In the genomic region with DNA sequence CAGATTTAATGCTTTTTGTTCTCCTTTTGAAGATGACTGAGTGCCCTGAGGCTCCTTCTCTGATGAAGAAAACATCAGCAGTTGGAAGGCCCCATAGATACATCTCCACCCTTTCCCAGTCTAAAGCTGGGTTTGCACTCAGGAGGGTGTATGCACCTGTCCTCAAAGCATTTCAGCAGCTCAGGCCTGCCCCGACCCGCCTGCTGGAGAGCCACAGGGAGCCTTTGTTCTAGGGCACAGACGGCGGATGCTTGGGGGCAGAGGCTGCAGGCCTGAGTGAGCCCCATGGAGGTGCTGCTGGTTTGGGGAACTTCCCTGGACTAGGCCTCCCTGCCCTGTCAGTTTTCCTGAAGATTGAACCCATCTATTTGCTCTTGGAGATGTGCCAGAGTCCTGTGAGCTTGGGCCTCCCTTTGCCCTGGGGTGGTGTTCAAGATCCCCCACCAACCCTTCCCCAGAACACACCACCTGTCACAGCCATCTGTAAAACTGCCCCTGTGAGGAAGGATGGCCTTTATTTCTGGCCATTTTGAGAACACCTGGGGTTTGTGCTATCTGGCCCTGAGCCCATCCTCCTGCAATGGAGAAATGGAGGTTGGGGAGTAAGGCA, we compare ENCODE assay signal across 19 cellular contexts.
DNase-seq lines count a peak whose midpoint lies in the region; ATAC-seq and TF ChIP-seq lines count a peak whose summit lies in the region.
"Had no signal": no experiment of that assay in that cellular context is flagged by ENCODE, and none has a peak within 500 bp of the region (broad histone marks: within the 10 kb centered on the region; RNA-seq: fewer than 3 reads in every experiment).

No MANE protein-coding gene starts in this region.

- no peak overlapping the region for H3K4me3 Mint-ChIP-seq in endodermal cell
- H3K4me3 Mint-ChIP-seq: activated naive CD4-positive, alpha-beta T cell treated with anti-CD3 and anti-CD28 coated beads, Interleukin-2, amount 50 U/mL, for 24 hours had no signal

- H3K36me3 Mint-ChIP-seq in endodermal cell (ENCODE audit: low read depth): no peaks in the 10 kb centered on the region
- H3K36me3 Mint-ChIP-seq: activated naive CD4-positive, alpha-beta T cell treated with anti-CD3 and anti-CD28 coated beads, Interleukin-2, amount 50 U/mL, for 24 hours had no signal

- H3K4me1 ChIP-seq in endodermal cell (ENCODE audit: control insufficient read depth, insufficient read depth, low read length): peaks cover 22% of the 10 kb centered on the region
- H3K4me1 ChIP-seq in MM.1S (ENCODE audit: low read length): no peaks in the 10 kb centered on the region
- no peaks in the 10 kb centered on the region for H3K4me1 ChIP-seq in spleen

- TF ChIP-seq POLR2A in spleen (IDR thresholded peaks at IDR 0.05): no peak

- H3F3A ChIP-seq in MM.1S (ENCODE audit: insufficient read depth, low read length): no peaks in the 10 kb centered on the region

- no peaks in the 10 kb centered on the region for H3K79me2 ChIP-seq in MM.1S (ENCODE audit: low read length)

- intact Hi-C loops in spleen (cut with DNase I; ENCODE audit: low total_unique reads): no loop called here

- H3K9me3 Mint-ChIP-seq in endodermal cell: no peaks in the 10 kb centered on the region
- H3K9me3 Mint-ChIP-seq: activated naive CD4-positive, alpha-beta T cell treated with anti-CD3 and anti-CD28 coated beads, Interleukin-2, amount 50 U/mL, for 24 hours had no signal

- H3K27ac ChIP-seq in endodermal cell (ENCODE audit: low read depth, low read length) (no peak overlapping the region), MM.1S (ENCODE audit: low read length) (no peak overlapping the region), spleen (no peak overlapping the region)
- H3K27ac ChIP-seq: esophagus muscularis mucosa had no signal

- 82% methylated on average over 4 of the region's 4 CpGs; no CpG with 5 or more reads in 1 of the 2 experiments for WGBS in endodermal cell (ENCODE audit: insufficient coverage in 1 of 2, insufficient read length in 1 of 2), 2 experiments
- WGBS in spleen, 5 donors: 89 to 95% (median 93%) methylated on average over 4 of the region's 4 CpGs; no CpG with 5 or more reads in 1 of the 5 donors

- DNase-seq in DMS153 treated with DMSO at 0.1 percent for 48 hours (lab: John Stamatoyannopoulos, UW; ENCODE audit: unreplicated experiment) (peak; percentile 76), NCI-H1105 treated with DMSO at 0.1 percent for 48 hours (lab: John Stamatoyannopoulos, UW) (peak; percentile 95), NCI-H345 treated with DMSO at 0.1 percent for 48 hours (lab: John Stamatoyannopoulos, UW; ENCODE audit: unreplicated experiment) (peak; percentile 93), endodermal cell (peak; percentile 73), MM.1S (no peak), spleen (no peak), DMS114 treated with DMSO at 0.1 percent for 48 hours (lab: John Stamatoyannopoulos, UW; ENCODE audit: unreplicated experiment) (no peak)
- DNase-seq: activated CD4-positive, alpha-beta T cell treated with anti-CD3 and anti-CD28 coated beads, Interleukin-2, amount 50 U/mL, for 4 hours; dermis blood vessel endothelial cell; glutamatergic neuron; MG63; right cardiac atrium; RPMI8226; stimulated activated CD4-positive, alpha-beta T cell treated with anti-CD3 and anti-CD28 coated beads, Interleukin-1b, Interleukin-23, amount 100 ng/mL, for 48 hours; SW 1271 had no signal

- H3K9me3 ChIP-seq in endodermal cell (ENCODE audit: control insufficient read depth, low read length) (no peaks in the 10 kb centered on the region), MM.1S (replicated peaks; ENCODE audit: insufficient read depth, low read length) (no peaks in the 10 kb centered on the region), spleen (no peaks in the 10 kb centered on the region)
- H3K9me3 ChIP-seq: esophagus muscularis mucosa, MG63 had no signal

- H3K9ac ChIP-seq in endodermal cell (ENCODE audit: extremely low read depth, low read length, poor library complexity, severe bottlenecking) (no peak overlapping the region), MM.1S (ENCODE audit: low read length) (no peak overlapping the region)

- H3K4me2 ChIP-seq in MM.1S (ENCODE audit: low read depth, low read length): no peak overlapping the region

- H3K27ac Mint-ChIP-seq in endodermal cell: no peak overlapping the region
- H3K27ac Mint-ChIP-seq: activated naive CD4-positive, alpha-beta T cell treated with anti-CD3 and anti-CD28 coated beads, Interleukin-2, amount 50 U/mL, for 24 hours had no signal

- H4K20me1 ChIP-seq in MM.1S (ENCODE audit: insufficient read depth, low read length): no peaks in the 10 kb centered on the region

- TF ChIP-seq CTCF in endodermal cell (conservative IDR thresholded peaks at IDR 0.05) (no peak), MM.1S (IDR thresholded peaks at IDR 0.05; ENCODE audit: low read length) (no peak), spleen (IDR thresholded peaks at IDR 0.05 in 8 of 11, conservative IDR thresholded peaks at IDR 0.05 in 3 of 11) (no peak)

- no peak overlapping the region for H2AFZ ChIP-seq in MM.1S (ENCODE audit: low read length)

- H3K4me1 Mint-ChIP-seq in endodermal cell: peaks cover 32% of the 10 kb centered on the region
- H3K4me1 Mint-ChIP-seq: activated naive CD4-positive, alpha-beta T cell treated with anti-CD3 and anti-CD28 coated beads, Interleukin-2, amount 50 U/mL, for 24 hours had no signal

- no peak for ATAC-seq in HG02588 (IDR thresholded peaks at IDR 0.05; ENCODE audit: unreplicated experiment)
- ATAC-seq: HepG2, right cardiac atrium had no signal

- H3K36me3 ChIP-seq in endodermal cell (ENCODE audit: control insufficient read depth, insufficient read depth, low read length) (no peaks in the 10 kb centered on the region), MM.1S (replicated peaks; ENCODE audit: insufficient read depth, low read length) (no peaks in the 10 kb centered on the region), spleen (no peaks in the 10 kb centered on the region)

- H3K4me3 ChIP-seq in endodermal cell (ENCODE audit: low read length): no peak overlapping the region
- no peak overlapping the region for H3K4me3 ChIP-seq in MM.1S (ENCODE audit: low read length)
- H3K4me3 ChIP-seq in spleen: no peak overlapping the region
- H3K4me3 ChIP-seq: esophagus muscularis mucosa, MG63 had no signal

- H3K27me3 ChIP-seq in endodermal cell (ENCODE audit: control insufficient read depth, insufficient read depth, low read length, poor library complexity, severe bottlenecking) (no peaks in the 10 kb centered on the region), MM.1S (replicated peaks; ENCODE audit: insufficient read depth, low read length) (no peaks in the 10 kb centered on the region), spleen (replicated peaks in 1 of 7) (no peaks in the 10 kb centered on the region)
- H3K27me3 ChIP-seq: esophagus muscularis mucosa, MG63 had no signal

- H3K9me2 ChIP-seq in MM.1S (replicated peaks; ENCODE audit: insufficient read depth, low read length): no peaks in the 10 kb centered on the region

- no peaks in the 10 kb centered on the region for H3K27me3 Mint-ChIP-seq in endodermal cell (ENCODE audit: insufficient read depth)

Comparison
In these comparisons a context has a peak if more than half of its experiments do, and no peak if none do; other contexts are left out.
1. DNase-seq: peak in DMS153 treated with DMSO at 0.1 percent for 48 hours (single experiment), NCI-H1105 treated with DMSO at 0.1 percent for 48 hours (single experiment), NCI-H345 treated with DMSO at 0.1 percent for 48 hours (single experiment) and endodermal cell (single experiment); none in MM.1S (single experiment), spleen (single experiment) and DMS114 treated with DMSO at 0.1 percent for 48 hours (single experiment).